ENCODE assay signal across 8 cellular contexts in genomic region chr22:37486224-37486845, GRCh38. TPM values are rescaled to one million over a fixed set of nuclear protein-coding genes. Genes with fewer than 3 reads are reported as not detected.
DNase-seq lines count a peak whose midpoint lies in the region; ATAC-seq, FAIRE-seq and TF ChIP-seq lines count a peak whose summit lies in the region.

MFNG (minus strand) TSS chr22:37486384; CDS start chr22:37486177, 207 bp downstream.

- DNase-seq in H54 (ENCODE audit: insufficient read length, low spot score) (peak; percentile 74), NCI-H128 (lab: John Stamatoyannopoulos, UW; ENCODE audit: unreplicated experiment) (peak; percentile 6), left lung (peak; percentile 90 to 97), HTR-8/SVneo (ENCODE audit: insufficient read length, low spot score) (no peak)
- peak; percentile 89 for DNase-seq in activated CD4-positive, alpha-beta T cell treated with anti-CD3 and anti-CD28 coated beads for 36 hours
- DNase-seq in stimulated activated CD4-positive, alpha-beta T cell treated with anti-CD3 and anti-CD28 coated beads, Interleukin-4, amount 100 ng/mL, for 48 hours (ENCODE audit: low read depth in 2 of 2): peak; percentile 62 to 66

- TF ChIP-seq POLR2A in H54 (IDR thresholded peaks at IDR 0.05; ENCODE audit: low read depth, low read length): no peak

- H3K27ac ChIP-seq in cingulate gyrus (ENCODE audit: low read depth, low read length) (peak within 1 kb of the TSS; percentile 54), left lung (peak within 1 kb of the TSS; percentile 85 to 87)

- H3K36me3 Mint-ChIP-seq in activated CD4-positive, alpha-beta T cell treated with anti-CD3 and anti-CD28 coated beads for 36 hours (ENCODE audit: low read depth): peaks cover 27% of the 10 kb centered on the region

- H3K4me1 Mint-ChIP-seq in activated CD4-positive, alpha-beta T cell treated with anti-CD3 and anti-CD28 coated beads for 36 hours: peaks cover 64% of the 10 kb centered on the region

- H3K27ac Mint-ChIP-seq in activated CD4-positive, alpha-beta T cell treated with anti-CD3 and anti-CD28 coated beads for 36 hours: peak within 1 kb of the TSS; percentile 92

- CTCF ChIA-PET in activated CD4-positive, alpha-beta T cell treated with anti-CD3 and anti-CD28 coated beads for 36 hours (lab: Charles Lee): interaction anchor here (0.8 to 2.1 kb wide), 11 partner anchors 10 to 286 kb away, joined by 3 to 8 read pairs (median 4); no protein-coding TSS in a partner anchor

- POLR2A ChIA-PET in activated CD4-positive, alpha-beta T cell treated with anti-CD3 and anti-CD28 coated beads for 36 hours (lab: Charles Lee): no interaction called here

- H3K27me3 Mint-ChIP-seq in activated CD4-positive, alpha-beta T cell treated with anti-CD3 and anti-CD28 coated beads for 36 hours: no peaks in the 10 kb centered on the region

- H3K4me3 Mint-ChIP-seq in activated CD4-positive, alpha-beta T cell treated with anti-CD3 and anti-CD28 coated beads for 36 hours: peak within 1 kb of the TSS; percentile 92

- no peaks in the 10 kb centered on the region for H3K9me3 Mint-ChIP-seq in activated CD4-positive, alpha-beta T cell treated with anti-CD3 and anti-CD28 coated beads for 36 hours (ENCODE audit: low read depth)

- peaks cover 20 to 54% of the 10 kb centered on the region in 2 donors for H3K4me1 ChIP-seq in left lung

- ATAC-seq in activated CD4-positive, alpha-beta T cell treated with anti-CD3 and anti-CD28 coated beads for 36 hours: peak; percentile 70
- ATAC-seq in left lung: peak; percentile 84

- H3K4me3 ChIP-seq in left lung: peak within 1 kb of the TSS; percentile 27 to 80

- no peaks in the 10 kb centered on the region for H3K9me3 ChIP-seq in left lung

- FAIRE-seq in G401.6 (lab: Jason Lieb, UNC) (peak; percentile 82), H54 (lab: Jason Lieb, UNC) (peak; percentile 73), HTR-8/SVneo (lab: Jason Lieb, UNC) (no peak)

- intact Hi-C loops in activated CD4-positive, alpha-beta T cell treated with anti-CD3 and anti-CD28 coated beads for 36 hours (cut with DNase I, micrococcal nuclease): loop anchor here in 1 of 2 experiments (1.0 to 5.0 kb wide), 4 partner anchors 12 to 191 kb away; partner anchors contain the start of genes CDC42EP1, GGA1 and LGALS1
- intact Hi-C loops in left lung (cut with DNase I): no loop called here

- H3K36me3 ChIP-seq in left lung: peaks cover 0 to 14% of the 10 kb centered on the region in 2 donors

- no peak for TF ChIP-seq CTCF in left lung (IDR thresholded peaks at IDR 0.05)

- no peaks in the 10 kb centered on the region for H3K27me3 ChIP-seq in left lung

RNA-seq across cellular contexts. Expression of gene MFNG, which starts in this region (rescaled TPM):
- 100 to 1,000 TPM; 108 to 125 TPM for total RNA-seq in activated CD4-positive, alpha-beta T cell treated with anti-CD3 and anti-CD28 coated beads for 36 hours
- total RNA-seq in left lung: 10 to 100 TPM; 24.4 to 46.4 TPM
